Comparison of ENCODE assay signal across 23 cellular contexts in genomic region chr22:48945621-48946458, GRCh38.
A peak's percentile ranks its signal among the peaks of the same experiment; 100 is the strongest.
DNase-seq lines count a peak whose midpoint lies in the region; ATAC-seq and TF ChIP-seq lines count a peak whose summit lies in the region.
"Had no signal": no experiment of that assay in that cellular context is flagged by ENCODE, and none has a peak within 500 bp of the region (broad histone marks: within the 10 kb centered on the region; RNA-seq: fewer than 3 reads in every experiment).

No MANE protein-coding gene starts in this region.

- ATAC-seq in natural killer cell (no peak), GM21381 (IDR thresholded peaks at IDR 0.05; ENCODE audit: unreplicated experiment) (no peak)
- ATAC-seq: gastroesophageal sphincter; lower lobe of right lung; stimulated activated memory B cell treated with anti-CD40 and anti-IgM and Interleukin-4, amounts not matched to agents 10 μg/mL and 1 μg/mL and 100 μg/mL, for 72 hours had no signal

- H3K4me3 Mint-ChIP-seq in chondrocyte (ENCODE audit: unreplicated experiment) (no peak overlapping the region), endodermal cell (no peak overlapping the region), natural killer cell (no peak overlapping the region)
- H3K4me3 Mint-ChIP-seq: activated naive CD4-positive, alpha-beta T cell treated with anti-CD3 and anti-CD28 coated beads for 36 hours; CD4-positive, CD25-positive, alpha-beta regulatory T cell; stimulated activated memory B cell treated with anti-CD40 and anti-IgM and Interleukin-4, amounts not matched to agents 10 μg/mL and 1 μg/mL and 100 μg/mL, for 72 hours had no signal

- H3K27ac Mint-ChIP-seq in chondrocyte (ENCODE audit: unreplicated experiment) (no peak overlapping the region), endodermal cell (no peak overlapping the region), natural killer cell (no peak overlapping the region)
- H3K27ac Mint-ChIP-seq: activated naive CD4-positive, alpha-beta T cell treated with anti-CD3 and anti-CD28 coated beads for 36 hours; CD4-positive, CD25-positive, alpha-beta regulatory T cell; stimulated activated memory B cell treated with anti-CD40 and anti-IgM and Interleukin-4, amounts not matched to agents 10 μg/mL and 1 μg/mL and 100 μg/mL, for 72 hours had no signal

- H3K36me3 Mint-ChIP-seq in chondrocyte (ENCODE audit: low read depth) (no peaks in the 10 kb centered on the region), endodermal cell (ENCODE audit: low read depth) (no peaks in the 10 kb centered on the region), natural killer cell (no peaks in the 10 kb centered on the region)
- H3K36me3 Mint-ChIP-seq: CD4-positive, CD25-positive, alpha-beta regulatory T cell; stimulated activated memory B cell treated with anti-CD40 and anti-IgM and Interleukin-4, amounts not matched to agents 10 μg/mL and 1 μg/mL and 100 μg/mL, for 72 hours had no signal

- no peak overlapping the region for H3K9ac ChIP-seq in endodermal cell (ENCODE audit: extremely low read depth, low read length, poor library complexity, severe bottlenecking)
- H3K9ac ChIP-seq: GM23248 had no signal

- H3K4me1 Mint-ChIP-seq in chondrocyte (ENCODE audit: low read depth), result no peaks in the 10 kb centered on the region
- H3K4me1 Mint-ChIP-seq in endodermal cell, result no peaks in the 10 kb centered on the region
- no peaks in the 10 kb centered on the region for H3K4me1 Mint-ChIP-seq in natural killer cell
- H3K4me1 Mint-ChIP-seq: CD4-positive, CD25-positive, alpha-beta regulatory T cell had no signal

- TF ChIP-seq EP300 in suprapubic skin (IDR thresholded peaks at IDR 0.05), result no peak

- TF ChIP-seq CTCF in chondrocyte (IDR thresholded peaks at IDR 0.05) (no peak), endodermal cell (conservative IDR thresholded peaks at IDR 0.05) (no peak), natural killer cell (IDR thresholded peaks at IDR 0.05) (no peak), suprapubic skin (IDR thresholded peaks at IDR 0.05) (no peak)

- intact Hi-C loops in natural killer cell (cut with micrococcal nuclease), result no loop called here

- no peak overlapping the region for H3K27ac ChIP-seq in endodermal cell (ENCODE audit: low read depth, low read length)
- no peak overlapping the region for H3K27ac ChIP-seq in suprapubic skin
- H3K27ac ChIP-seq: gastroesophageal sphincter, GM23248, lower lobe of right lung had no signal

- H3K27me3 ChIP-seq in endodermal cell (ENCODE audit: control insufficient read depth, insufficient read depth, low read length, poor library complexity, severe bottlenecking) (no peaks in the 10 kb centered on the region), suprapubic skin (peaks cover 21% of the 10 kb centered on the region)
- H3K27me3 ChIP-seq: MG63 had no signal

- H3K9me3 Mint-ChIP-seq in chondrocyte (ENCODE audit: low read depth), result no peaks in the 10 kb centered on the region
- no peaks in the 10 kb centered on the region for H3K9me3 Mint-ChIP-seq in endodermal cell
- H3K9me3 Mint-ChIP-seq in natural killer cell, result no peaks in the 10 kb centered on the region
- H3K9me3 Mint-ChIP-seq: activated naive CD4-positive, alpha-beta T cell treated with anti-CD3 and anti-CD28 coated beads for 36 hours; CD4-positive, CD25-positive, alpha-beta regulatory T cell; stimulated activated memory B cell treated with anti-CD40 and anti-IgM and Interleukin-4, amounts not matched to agents 10 μg/mL and 1 μg/mL and 100 μg/mL, for 72 hours had no signal

- H3K4me3 ChIP-seq in endodermal cell (ENCODE audit: low read length), result no peak overlapping the region
- H3K4me3 ChIP-seq in suprapubic skin, result no peak overlapping the region
- H3K4me3 ChIP-seq: gastroesophageal sphincter, GM23248, lower lobe of right lung, MG63 had no signal

- WGBS in endodermal cell (ENCODE audit: insufficient coverage in 1 of 2, insufficient read length in 1 of 2), 2 experiments, result 91 to 97% methylated on average over 17 to 22 of the region's 22 CpGs
- WGBS in suprapubic skin, result 87% methylated on average over 8 of the region's 22 CpGs

- H3K36me3 ChIP-seq in endodermal cell (ENCODE audit: control insufficient read depth, insufficient read depth, low read length), result no peaks in the 10 kb centered on the region
- H3K36me3 ChIP-seq in suprapubic skin, result no peaks in the 10 kb centered on the region
- H3K36me3 ChIP-seq: gastroesophageal sphincter, lower lobe of right lung, MG63 had no signal

- no peaks in the 10 kb centered on the region for H3K4me1 ChIP-seq in endodermal cell (ENCODE audit: control insufficient read depth, insufficient read depth, low read length)
- no peaks in the 10 kb centered on the region for H3K4me1 ChIP-seq in suprapubic skin
- H3K4me1 ChIP-seq: gastroesophageal sphincter, lower lobe of right lung had no signal

- no peaks in the 10 kb centered on the region for H3K9me3 ChIP-seq in endodermal cell (ENCODE audit: control insufficient read depth, low read length)
- no peaks in the 10 kb centered on the region for H3K9me3 ChIP-seq in suprapubic skin
- H3K9me3 ChIP-seq: lower lobe of right lung, MG63 had no signal

- TF ChIP-seq POLR2A in suprapubic skin (IDR thresholded peaks at IDR 0.05), result no peak

- DNase-seq in chondrocyte (ENCODE audit: low spot score), result peak; percentile 75
- peak; percentile 35 for DNase-seq in endodermal cell
- DNase-seq in natural killer cell, result peak; percentile 13
- peak; percentile 39 to 72 for DNase-seq in suprapubic skin (ENCODE audit: low spot score in 2 of 2)
- no peak for DNase-seq in DMS114 treated with DMSO at 0.1 percent for 48 hours (lab: John Stamatoyannopoulos, UW; ENCODE audit: unreplicated experiment)
- DNase-seq in activated T-cell treated with anti-CD3 and anti-CD28 coated beads for 4 hours, result no peak
- DNase-seq: activated CD4-positive, alpha-beta T cell treated with anti-CD3 and anti-CD28 coated beads, Interleukin-2, amount 50 U/mL, for 4 hours; activated CD4-positive, CD25-positive, alpha-beta regulatory T cell; activated naive CD4-positive, alpha-beta T cell treated with anti-CD3 and anti-CD28 coated beads for 36 hours; activated T-cell treated with anti-CD3 and anti-CD28 coated beads, Interleukin-2, amount 50 U/mL, for 1 hour; amniotic stem cell; CD4-positive, CD25-positive, alpha-beta regulatory T cell; cortex of kidney; GM23248; lower lobe of right lung; MG63; NCI-H2081 treated with DMSO at 0.1 percent for 48 hours; NCI-H446 treated with DMSO at 0.1 percent for 48 hours; SHP77 treated with DMSO at 0.1 percent for 48 hours; stimulated activated CD4-positive, alpha-beta T cell treated with anti-CD3 and anti-CD28 coated beads, Interleukin-2, amount 100 ng/mL, for 48 hours had no signal

- H3K27me3 Mint-ChIP-seq in chondrocyte (ENCODE audit: low read depth) (peaks cover 5% of the 10 kb centered on the region), endodermal cell (ENCODE audit: insufficient read depth) (no peaks in the 10 kb centered on the region), natural killer cell (ENCODE audit: low read depth in 2 of 2) (no peaks in the 10 kb centered on the region)

Comparison
In these comparisons a context has a peak if more than half of its experiments do, and no peak if none do; other contexts are left out.
1. DNase-seq: peak in chondrocyte (single experiment), endodermal cell (single experiment), natural killer cell (single experiment) and suprapubic skin (2 of 2); none in DMS114 treated with DMSO at 0.1 percent for 48 hours (single experiment) and activated T-cell treated with anti-CD3 and anti-CD28 coated beads for 4 hours (single experiment).